In the genomic region with DNA sequence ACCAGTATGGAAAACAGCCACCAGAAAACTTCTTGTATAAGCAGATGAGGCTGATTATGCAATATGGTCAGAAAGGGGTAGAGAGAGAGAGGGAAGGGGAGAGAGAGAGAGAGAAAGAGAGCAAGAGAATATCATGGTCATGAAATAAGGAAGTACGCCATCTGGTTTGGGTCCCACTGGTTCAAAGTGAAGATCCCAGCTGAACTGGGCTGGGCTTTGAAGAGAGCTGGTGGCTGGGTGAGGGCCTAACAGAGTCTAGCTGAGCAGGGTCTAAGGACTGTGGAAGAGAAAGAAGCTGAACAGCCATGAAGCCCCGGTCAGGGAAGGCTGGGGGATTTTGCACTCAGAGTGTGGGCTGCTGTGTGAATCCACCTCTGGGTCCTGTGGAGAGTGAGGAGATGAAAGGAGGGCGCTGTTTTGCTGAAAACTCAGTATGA, we compare ENCODE assay signal across 13 cellular contexts. TPM values are rescaled to one million over a fixed set of nuclear protein-coding genes. Genes with fewer than 3 reads are reported as not detected.
DNase-seq lines count a peak whose midpoint lies in the region; ATAC-seq, FAIRE-seq and TF ChIP-seq lines count a peak whose summit lies in the region.
"Had no signal": no experiment of that assay in that cellular context is flagged by ENCODE, and none has a peak within 500 bp of the region (broad histone marks: within the 10 kb centered on the region; RNA-seq: fewer than 3 reads in every experiment).

No MANE protein-coding gene starts in this region.

- POLR2A ChIA-PET in HepG2 (lab: Yijun Ruan, JAX) = no interaction called here

- no peaks in the 10 kb centered on the region for H3K9me3 Mint-ChIP-seq in T-helper 2 cell treated with Interferon-gamma antibody and Interleukin-4, amounts not matched to agents 5 μg/mL and 100 μg/mL, for 36 hours
- no peaks in the 10 kb centered on the region for H3K9me3 Mint-ChIP-seq in osteocyte (ENCODE audit: unreplicated experiment)

- no peak for TF ChIP-seq EP300 in HepG2 (IDR thresholded peaks at IDR 0.05; ENCODE audit: low read depth in 2 of 2, low read length in 2 of 2)
- TF ChIP-seq EP300 in HepG2 (CRISPR knock-in tag; IDR thresholded peaks at IDR 0.05; ENCODE audit: borderline replicate concordance) = no peak

- no TSS peak for BruUV-seq in HepG2 (replicated peaks; lab: Mats Ljungman, UMichigan)

- DNase-seq in HL-60 (ENCODE audit: low read depth in 1 of 2, low spot score in 1 of 2) (peak; percentile 93 to 96), HepG2 (ENCODE audit: low spot score) (no peak), MM.1S (no peak), osteocyte (ENCODE audit: extremely low spot score, unreplicated experiment) (no peak), vagina (ENCODE audit: extremely low spot score in 2 of 2) (no peak)
- no peak for DNase-seq in T-helper 2 cell treated with Interferon-gamma antibody and Interleukin-4, amounts not matched to agents 5 μg/mL and 100 μg/mL, for 36 hours (ENCODE audit: low spot score)
- no peak for DNase-seq in activated CD8-positive, alpha-beta memory T cell treated with anti-CD3 and anti-CD28 coated beads for 24 hours
- DNase-seq: activated T-cell treated with anti-CD3 and anti-CD28 coated beads, Interleukin-2, amount 50 U/mL, for 1 hour; NCI-H2171 treated with DMSO at 0.1 percent for 48 hours; SW 1271; testis had no signal

- peaks cover 11 to 49% (median 33%) of the 10 kb centered on the region in 11 experiments; a peak in 20 of 22 replicates for H3K36me3 ChIP-seq in BLaER1 treated with 17β-estradiol and CSF1 and Interleukin-3, amounts not matched to agents 10 nM and 100 nM
- H3K36me3 ChIP-seq in HepG2 (replicated peaks in 1 of 2; ENCODE audit: control insufficient read depth in 1 of 2, insufficient read depth in 2 of 2, low read length in 2 of 2) = peaks cover 5 to 40% of the 10 kb centered on the region in 2 experiments; a peak in 4 of 5 replicates
- no peaks in the 10 kb centered on the region for H3K36me3 ChIP-seq in MM.1S (replicated peaks; ENCODE audit: insufficient read depth, low read length)
- H3K36me3 ChIP-seq in vagina = no peaks in the 10 kb centered on the region

- H3K27ac Mint-ChIP-seq in T-helper 2 cell treated with Interferon-gamma antibody and Interleukin-4, amounts not matched to agents 5 μg/mL and 100 μg/mL, for 36 hours = peak overlapping the region; percentile 92
- no peak overlapping the region for H3K27ac Mint-ChIP-seq in osteocyte (ENCODE audit: unreplicated experiment)

- no peak for FAIRE-seq in HepG2 (lab: Jason Lieb, UNC)

- no peaks in the 10 kb centered on the region for H3K79me2 ChIP-seq in HepG2 (ENCODE audit: insufficient read depth, low read length)
- no peaks in the 10 kb centered on the region for H3K79me2 ChIP-seq in MM.1S (ENCODE audit: low read length)

- H4K20me1 ChIP-seq in BLaER1 treated with 17β-estradiol and CSF1 and Interleukin-3, amounts not matched to agents 10 nM and 100 nM = peaks cover 0 to 9% (median 0%) of the 10 kb centered on the region in 11 experiments; a peak in 1 of 22 replicates
- H4K20me1 ChIP-seq in HepG2 (ENCODE audit: insufficient read depth, low read length) (no peaks in the 10 kb centered on the region), MM.1S (ENCODE audit: insufficient read depth, low read length) (no peaks in the 10 kb centered on the region)

- TF ChIP-seq CTCF in HL-60 (IDR thresholded peaks at IDR 0.05; ENCODE audit: insufficient read depth, low read length) = no peak
- TF ChIP-seq CTCF in HepG2 (CRISPR knock-in tag; IDR thresholded peaks at IDR 0.05) = no peak
- TF ChIP-seq CTCF in MM.1S (IDR thresholded peaks at IDR 0.05; ENCODE audit: low read length) = no peak
- no peak for TF ChIP-seq CTCF in osteocyte (IDR thresholded peaks at IDR 0.05)
- no peak for TF ChIP-seq CTCF in vagina (IDR thresholded peaks at IDR 0.05)

- CTCF ChIA-PET in HepG2 (lab: Yijun Ruan, JAX; ENCODE audit: low intra/inter-chr PET ratio, low total read pairs) = no interaction called here

- H3K4me2 ChIP-seq in BLaER1 treated with 17β-estradiol and CSF1 and Interleukin-3, amounts not matched to agents 10 nM and 100 nM = peak overlapping the region; percentile 69 to 94 (median 85)
- H3K4me2 ChIP-seq in HepG2 (ENCODE audit: low read depth, low read length) (no peak overlapping the region), MM.1S (ENCODE audit: low read depth, low read length) (no peak overlapping the region)

- peak overlapping the region in 2 of 10 experiments; percentile 25 to 40; a peak in 1 of 20 replicates for H3K4me3 ChIP-seq in BLaER1 treated with 17β-estradiol and CSF1 and Interleukin-3, amounts not matched to agents 10 nM and 100 nM
- H3K4me3 ChIP-seq in HL-60 (replicated peaks; ENCODE audit: insufficient read depth, low read length) (no peak overlapping the region), HepG2 (replicated peaks in 1 of 3; ENCODE audit: insufficient read depth in 1 of 3, low read depth in 2 of 3, low read length in 3 of 3) (no peak overlapping the region), MM.1S (ENCODE audit: low read length) (no peak overlapping the region), vagina (no peak overlapping the region)
- H3K4me3 ChIP-seq: testis had no signal

- H3F3A ChIP-seq in MM.1S (ENCODE audit: insufficient read depth, low read length) = peaks cover 28% of the 10 kb centered on the region

- H3K9me3 ChIP-seq in BLaER1 treated with 17β-estradiol and CSF1 and Interleukin-3, amounts not matched to agents 10 nM and 100 nM (replicated peaks in 1 of 11) = peaks cover 0 to 18% (median 14%) of the 10 kb centered on the region in 11 experiments; a peak in 14 of 22 replicates
- H3K9me3 ChIP-seq in HepG2 (ENCODE audit: low read length) (no peaks in the 10 kb centered on the region), MM.1S (replicated peaks; ENCODE audit: insufficient read depth, low read length) (no peaks in the 10 kb centered on the region), vagina (no peaks in the 10 kb centered on the region)
- H3K9me3 ChIP-seq: testis had no signal

- H3K27me3 Mint-ChIP-seq in T-helper 2 cell treated with Interferon-gamma antibody and Interleukin-4, amounts not matched to agents 5 μg/mL and 100 μg/mL, for 36 hours (ENCODE audit: low read depth) = no peaks in the 10 kb centered on the region
- no peaks in the 10 kb centered on the region for H3K27me3 Mint-ChIP-seq in osteocyte (ENCODE audit: unreplicated experiment)

- H3K36me3 Mint-ChIP-seq in T-helper 2 cell treated with Interferon-gamma antibody and Interleukin-4, amounts not matched to agents 5 μg/mL and 100 μg/mL, for 36 hours (ENCODE audit: low read depth) = peaks cover 71% of the 10 kb centered on the region
- no peaks in the 10 kb centered on the region for H3K36me3 Mint-ChIP-seq in osteocyte (ENCODE audit: unreplicated experiment)

- H3K9me2 ChIP-seq in MM.1S (replicated peaks; ENCODE audit: insufficient read depth, low read length) = no peaks in the 10 kb centered on the region

- no peak; the same call in 2 of the 3 replicates for ATAC-seq in HepG2

- TF ChIP-seq RAD21 in HepG2 (CRISPR knock-in tag; IDR thresholded peaks at IDR 0.05) = no peak

- WGBS in HepG2 (ENCODE audit: low lambda C conversion rate) = 98% methylated on average over 3 of the region's 3 CpGs

- H3K4me1 ChIP-seq in BLaER1 treated with 17β-estradiol and CSF1 and Interleukin-3, amounts not matched to agents 10 nM and 100 nM = peaks cover 85 to 97% (median 92%) of the 10 kb centered on the region in 10 experiments
- no peaks in the 10 kb centered on the region for H3K4me1 ChIP-seq in HepG2 (ENCODE audit: insufficient read depth, low read length)
- H3K4me1 ChIP-seq in MM.1S (ENCODE audit: low read length) = peaks cover 26% of the 10 kb centered on the region
- H3K4me1 ChIP-seq in vagina = no peaks in the 10 kb centered on the region
- H3K4me1 ChIP-seq: testis had no signal

- intact Hi-C loops in HepG2 (cut with micrococcal nuclease; ENCODE audit: unreplicated experiment) = no loop called here
- intact Hi-C loops in vagina (cut with DNase I) = no loop called here

- peak overlapping the region; percentile 60 for H3K4me3 Mint-ChIP-seq in T-helper 2 cell treated with Interferon-gamma antibody and Interleukin-4, amounts not matched to agents 5 μg/mL and 100 μg/mL, for 36 hours
- no peak overlapping the region for H3K4me3 Mint-ChIP-seq in osteocyte (ENCODE audit: unreplicated experiment)

- no peak for TF ChIP-seq POLR2A in HepG2 (IDR thresholded peaks at IDR 0.05; ENCODE audit: insufficient read depth in 1 of 2, low read depth in 2 of 2, low read length in 2 of 2)
- no peak for TF ChIP-seq POLR2A in vagina (IDR thresholded peaks at IDR 0.05)

- H3K27ac ChIP-seq in BLaER1 treated with 17β-estradiol and CSF1 and Interleukin-3, amounts not matched to agents 10 nM and 100 nM = peak overlapping the region; percentile 61 to 89 (median 82); a peak in 21 of 22 replicates
- H3K27ac ChIP-seq in HL-60 (replicated peaks) (peak overlapping the region; percentile 79), HepG2 (ENCODE audit: extremely low read length, insufficient read depth, low read length) (no peak overlapping the region), MM.1S (ENCODE audit: low read length) (no peak overlapping the region), vagina (no peak overlapping the region)
- H3K27ac ChIP-seq: testis had no signal

- in situ Hi-C loops in HepG2 (cut with HindIII; ENCODE audit: extremely low pct_ligation_motif_present, low pct_unique_long_range_greater_than_20kb) = no loop called here

- peaks cover 73% of the 10 kb centered on the region for H3K4me1 Mint-ChIP-seq in T-helper 2 cell treated with Interferon-gamma antibody and Interleukin-4, amounts not matched to agents 5 μg/mL and 100 μg/mL, for 36 hours (ENCODE audit: low read depth)
- H3K4me1 Mint-ChIP-seq in osteocyte (ENCODE audit: unreplicated experiment) = no peaks in the 10 kb centered on the region

- no peaks in the 10 kb centered on the region for H3K27me3 ChIP-seq in BLaER1 treated with 17β-estradiol and CSF1 and Interleukin-3, amounts not matched to agents 10 nM and 100 nM
- H3K27me3 ChIP-seq in HL-60 (ENCODE audit: insufficient read depth, poor library complexity, severe bottlenecking) = no peaks in the 10 kb centered on the region
- no peaks in the 10 kb centered on the region for H3K27me3 ChIP-seq in HepG2 (ENCODE audit: control insufficient read depth in 1 of 2, insufficient read depth in 2 of 2, low read length in 2 of 2)
- no peaks in the 10 kb centered on the region for H3K27me3 ChIP-seq in MM.1S (replicated peaks; ENCODE audit: insufficient read depth, low read length)
- no peaks in the 10 kb centered on the region for H3K27me3 ChIP-seq in vagina
- H3K27me3 ChIP-seq: testis had no signal

- H2AFZ ChIP-seq in HepG2 (ENCODE audit: low read length) = no peak overlapping the region
- no peak overlapping the region for H2AFZ ChIP-seq in MM.1S (ENCODE audit: low read length)

- H3K9ac ChIP-seq in BLaER1 treated with 17β-estradiol and CSF1 and Interleukin-3, amounts not matched to agents 10 nM and 100 nM = peak overlapping the region in 9 of 11 experiments; percentile 42 to 68 (median 62); a peak in 19 of 22 replicates
- H3K9ac ChIP-seq in HepG2 (ENCODE audit: insufficient read depth, low read depth, low read length) = no peak overlapping the region
- H3K9ac ChIP-seq in MM.1S (ENCODE audit: low read length) = no peak overlapping the region

RNA-seq across cellular contexts. Expression of a gene that starts 14.6 kb away (rescaled TPM):
- total RNA-seq in HepG2 (2016; rRNA removed; fragmentation: Illumina TruSeq; extraction: Trizol) (13.0 and 13.8 TPM in 2 replicates), osteocyte (0.48 and 0.76 TPM in 2 replicates), vagina (25.8 TPM)
- 2.3 TPM in 2 replicates for total RNA-seq in HepG2 (2016; cell fraction: cytosol; rRNA removed; fragmentation: Illumina TruSeq; extraction: Trizol; ENCODE audit: low read depth)
- total RNA-seq in HepG2 (2016; cell fraction: insoluble cytoplasmic fraction; rRNA removed; fragmentation: Illumina TruSeq; extraction: Trizol) = 12.7 and 13.4 TPM in 2 replicates
- total RNA-seq in HepG2 (2016; cell fraction: membrane; rRNA removed; fragmentation: Illumina TruSeq; extraction: Trizol) = 10.0 and 10.5 TPM in 2 replicates
- total RNA-seq in HepG2 (2016; cell fraction: nucleus; rRNA removed; fragmentation: Illumina TruSeq; extraction: Trizol) = 8.9 and 10.9 TPM in 2 replicates
- 9.2 and 10.7 TPM in 2 replicates for polyA plus RNA-seq in HepG2 (2011; rRNA removed)
- polyA plus RNA-seq in HepG2 (2011; cell fraction: cytosol; rRNA removed) = 9.6 and 10.5 TPM in 2 replicates
- 17.8 and 18.3 TPM in 2 replicates for polyA plus RNA-seq in HepG2 (2011; cell fraction: nucleus; rRNA removed)
- 10.9 and 11.2 TPM in 2 replicates for polyA plus RNA-seq in HepG2 (2012)
- polyA plus RNA-seq in HepG2 (2016; cell fraction: cytosol; fragmentation: Illumina TruSeq; extraction: Trizol; ENCODE audit: low read depth) = 2.3 and 2.5 TPM in 2 replicates
- 20.7 and 23.4 TPM in 2 replicates for polyA plus RNA-seq in HepG2 (2016; cell fraction: insoluble cytoplasmic fraction; fragmentation: Illumina TruSeq; extraction: Trizol; ENCODE audit: low read depth)
- polyA plus RNA-seq in HepG2 (2016; cell fraction: membrane; fragmentation: Illumina TruSeq; extraction: Trizol; ENCODE audit: low read depth) = 10.0 and 10.7 TPM in 2 replicates
- 27.9 and 30.3 TPM in 2 replicates for polyA plus RNA-seq in HepG2 (2016; cell fraction: nucleus; fragmentation: Illumina TruSeq; extraction: Trizol; ENCODE audit: insufficient read depth, low read depth)
- 11.5 and 20.5 TPM in 2 replicates for polyA minus RNA-seq in HepG2 (2011; rRNA and poly(A)+ RNA removed; ENCODE audit: low replicate concordance)
- 7.7 and 8.4 TPM in 2 replicates for polyA minus RNA-seq in HepG2 (2011; cell fraction: cytosol; rRNA and poly(A)+ RNA removed)
- 7.7 and 8.5 TPM in 2 replicates for polyA minus RNA-seq in HepG2 (2011; cell fraction: nucleus; rRNA and poly(A)+ RNA removed)
- polyA plus RNA-seq: neural cell had no signal

RNA-seq across cellular contexts. Expression of a gene that starts 47.9 kb away (rescaled TPM):
- total RNA-seq in HepG2 (2016; rRNA removed; fragmentation: Illumina TruSeq; extraction: Trizol) (203 and 266 TPM in 2 replicates), osteocyte (43.4 and 43.9 TPM in 2 replicates), vagina (41.7 TPM)
- total RNA-seq in HepG2 (2016; cell fraction: cytosol; rRNA removed; fragmentation: Illumina TruSeq; extraction: Trizol; ENCODE audit: low read depth) = 49.6 and 52.9 TPM in 2 replicates
- 208 and 294 TPM in 2 replicates for total RNA-seq in HepG2 (2016; cell fraction: insoluble cytoplasmic fraction; rRNA removed; fragmentation: Illumina TruSeq; extraction: Trizol)
- 63.3 and 63.6 TPM in 2 replicates for total RNA-seq in HepG2 (2016; cell fraction: membrane; rRNA removed; fragmentation: Illumina TruSeq; extraction: Trizol)
- total RNA-seq in HepG2 (2016; cell fraction: nucleus; rRNA removed; fragmentation: Illumina TruSeq; extraction: Trizol) = 77.5 and 79.4 TPM in 2 replicates
- 80.9 and 86.9 TPM in 2 replicates for polyA plus RNA-seq in HepG2 (2011; rRNA removed)
- polyA plus RNA-seq in HepG2 (2011; cell fraction: cytosol; rRNA removed) = 105 and 118 TPM in 2 replicates
- 34.7 and 37.4 TPM in 2 replicates for polyA plus RNA-seq in HepG2 (2011; cell fraction: nucleus; rRNA removed)
- polyA plus RNA-seq in HepG2 (2012) = 84.8 and 103 TPM in 2 replicates
- polyA plus RNA-seq in HepG2 (2016; cell fraction: cytosol; fragmentation: Illumina TruSeq; extraction: Trizol; ENCODE audit: low read depth) = 42.6 and 48.8 TPM in 2 replicates
- 258 and 291 TPM in 2 replicates for polyA plus RNA-seq in HepG2 (2016; cell fraction: insoluble cytoplasmic fraction; fragmentation: Illumina TruSeq; extraction: Trizol; ENCODE audit: low read depth)
- 45.4 and 47.4 TPM in 2 replicates for polyA plus RNA-seq in HepG2 (2016; cell fraction: membrane; fragmentation: Illumina TruSeq; extraction: Trizol; ENCODE audit: low read depth)
- 98.0 and 99.6 TPM in 2 replicates for polyA plus RNA-seq in HepG2 (2016; cell fraction: nucleus; fragmentation: Illumina TruSeq; extraction: Trizol; ENCODE audit: insufficient read depth, low read depth)
- 77.2 and 87.3 TPM in 2 replicates for polyA minus RNA-seq in HepG2 (2011; rRNA and poly(A)+ RNA removed; ENCODE audit: low replicate concordance)
- polyA minus RNA-seq in HepG2 (2011; cell fraction: cytosol; rRNA and poly(A)+ RNA removed) = 32.7 and 40.5 TPM in 2 replicates
- 42.8 and 50.6 TPM in 2 replicates for polyA minus RNA-seq in HepG2 (2011; cell fraction: nucleus; rRNA and poly(A)+ RNA removed)

Comparison
In these comparisons a context has a peak if more than half of its experiments do, and no peak if none do; other contexts are left out.
1. H3K27ac ChIP-seq: peak in BLaER1 treated with 17β-estradiol and CSF1 and Interleukin-3, amounts not matched to agents 10 nM and 100 nM (11 of 11) and HL-60 (single experiment); none in HepG2 (single experiment), MM.1S (single experiment) and vagina (single experiment).
2. H3K4me2 ChIP-seq: peak in BLaER1 treated with 17β-estradiol and CSF1 and Interleukin-3, amounts not matched to agents 10 nM and 100 nM (11 of 11); none in HepG2 (single experiment) and MM.1S (single experiment).
3. H3K9ac ChIP-seq: peak in BLaER1 treated with 17β-estradiol and CSF1 and Interleukin-3, amounts not matched to agents 10 nM and 100 nM (9 of 11); none in HepG2 (single experiment) and MM.1S (single experiment).
4. DNase-seq: peak in HL-60 (2 of 2); none in T-helper 2 cell treated with Interferon-gamma antibody and Interleukin-4, amounts not matched to agents 5 μg/mL and 100 μg/mL, for 36 hours (single experiment), HepG2 (single experiment), MM.1S (single experiment), osteocyte (single experiment), vagina (0 of 2) and activated CD8-positive, alpha-beta memory T cell treated with anti-CD3 and anti-CD28 coated beads for 24 hours (single experiment).